ENCODE assay signal across 11 cellular contexts in the genomic region with DNA sequence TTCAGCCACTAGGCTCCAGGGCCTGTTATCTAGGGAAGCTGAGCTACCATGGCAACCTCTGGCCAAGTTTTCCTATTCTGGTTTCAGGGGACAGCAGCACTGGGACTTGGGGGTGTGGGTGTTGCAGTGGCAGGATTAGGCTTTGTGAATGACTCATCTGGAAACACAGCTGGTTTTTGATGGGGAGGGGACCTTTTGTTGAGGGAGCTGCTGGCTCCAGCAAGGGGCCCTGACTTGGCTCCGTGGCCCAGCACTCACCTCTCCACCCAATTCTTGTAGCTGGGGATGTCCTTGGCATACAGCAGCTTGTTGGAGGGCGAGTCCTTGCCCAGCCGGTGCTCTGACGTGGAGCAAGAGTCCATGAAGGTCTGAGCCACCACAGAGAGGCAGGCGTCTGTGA.
"Had no signal": no experiment of that assay in that cellular context is flagged by ENCODE, and none has a peak within 500 bp of the region (broad histone marks: within the 10 kb centered on the region; RNA-seq: fewer than 3 reads in every experiment).

No MANE protein-coding gene starts in this region.

- H3K27ac ChIP-seq: esophagus squamous epithelium, parathyroid adenoma had no signal

- H3K27ac Mint-ChIP-seq: activated naive CD4-positive, alpha-beta T cell treated with anti-CD3 and anti-CD28 coated beads, Interleukin-2, amount 50 U/mL, for 72 hours; stimulated activated effector memory CD8-positive, alpha-beta T cell treated with anti-CD3 and anti-CD28 coated beads, Interleukin-12 subunit alpha, Interleukin-12 subunit beta, amount 100 ng/mL, for 72 hours; T-helper 17 cell; type B pancreatic cell had no signal

- H3K9me3 Mint-ChIP-seq: activated naive CD4-positive, alpha-beta T cell treated with anti-CD3 and anti-CD28 coated beads, Interleukin-2, amount 50 U/mL, for 72 hours; stimulated activated effector memory CD8-positive, alpha-beta T cell treated with anti-CD3 and anti-CD28 coated beads, Interleukin-12 subunit alpha, Interleukin-12 subunit beta, amount 100 ng/mL, for 72 hours; type B pancreatic cell had no signal

- H3K4me3 ChIP-seq: esophagus squamous epithelium had no signal

- H2AFZ ChIP-seq: parathyroid adenoma had no signal

- H3K27me3 Mint-ChIP-seq: type B pancreatic cell had no signal

- H3K9ac ChIP-seq: parathyroid adenoma had no signal

- ATAC-seq: activated naive CD4-positive, alpha-beta T cell treated with anti-CD3 and anti-CD28 coated beads, Interleukin-2, amount 50 U/mL, for 72 hours; stimulated activated effector memory CD8-positive, alpha-beta T cell treated with anti-CD3 and anti-CD28 coated beads, Interleukin-12 subunit alpha, Interleukin-12 subunit beta, amount 100 ng/mL, for 72 hours; T-helper 17 cell had no signal

- H3K36me3 Mint-ChIP-seq: activated naive CD4-positive, alpha-beta T cell treated with anti-CD3 and anti-CD28 coated beads, Interleukin-2, amount 50 U/mL, for 72 hours; stimulated activated effector memory CD8-positive, alpha-beta T cell treated with anti-CD3 and anti-CD28 coated beads, Interleukin-12 subunit alpha, Interleukin-12 subunit beta, amount 100 ng/mL, for 72 hours; type B pancreatic cell had no signal

- DNase-seq: activated CD4-positive, CD25-positive, alpha-beta regulatory T cell; activated effector memory CD4-positive, alpha-beta T cell treated with anti-CD3 and anti-CD28 coated beads, Interleukin-2, amount 50 U/mL, for 16 hours; activated T-cell treated with anti-CD3 and anti-CD28 coated beads, Interleukin-2, amount 50 U/mL, for 1 hour; amygdala; esophagus squamous epithelium; small intestine; T-helper 17 cell had no signal

- H3K9me3 ChIP-seq: esophagus squamous epithelium had no signal

- H3K36me3 ChIP-seq: esophagus squamous epithelium had no signal

- H3K79me2 ChIP-seq: parathyroid adenoma had no signal

- H3K4me1 ChIP-seq: parathyroid adenoma had no signal

- H3K4me1 Mint-ChIP-seq: stimulated activated effector memory CD8-positive, alpha-beta T cell treated with anti-CD3 and anti-CD28 coated beads, Interleukin-12 subunit alpha, Interleukin-12 subunit beta, amount 100 ng/mL, for 72 hours; T-helper 17 cell had no signal

- H3K4me3 Mint-ChIP-seq: stimulated activated effector memory CD8-positive, alpha-beta T cell treated with anti-CD3 and anti-CD28 coated beads, Interleukin-12 subunit alpha, Interleukin-12 subunit beta, amount 100 ng/mL, for 72 hours; T-helper 17 cell; type B pancreatic cell had no signal
